In the genomic region with DNA sequence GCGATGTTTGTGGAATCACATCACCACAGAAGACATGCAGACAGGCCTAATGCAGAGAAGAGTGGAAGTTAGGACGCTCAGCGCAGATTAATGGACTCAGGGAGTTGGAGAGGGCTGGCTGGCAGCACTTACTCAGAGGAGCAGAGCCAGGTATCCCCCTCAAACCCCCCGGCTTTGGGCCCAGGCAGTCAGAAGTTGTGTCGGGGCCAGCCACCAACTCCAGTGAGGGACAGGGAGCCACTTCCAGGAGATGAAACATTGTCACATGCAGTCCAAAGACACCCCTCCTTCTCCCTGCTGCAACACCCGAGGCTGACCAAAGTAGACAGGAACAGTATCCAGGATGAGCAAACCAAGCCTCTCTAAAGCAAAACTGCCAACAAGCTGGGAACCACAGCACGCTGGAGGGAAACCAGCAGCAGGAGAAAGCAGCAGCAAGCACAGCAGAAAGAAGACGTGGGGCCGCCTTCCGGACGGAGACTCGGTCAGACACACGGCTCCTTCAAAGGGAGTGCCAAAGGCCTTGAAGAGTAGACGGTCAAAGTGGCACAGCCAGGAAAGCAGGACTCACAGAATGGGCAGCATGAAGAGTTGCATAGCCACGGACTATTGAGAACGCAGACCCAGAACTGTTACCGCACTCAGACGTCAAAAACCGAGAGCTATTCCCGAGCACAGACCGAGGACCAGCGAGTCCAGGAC, we compare ENCODE assay signal across 24 cellular contexts.
"Had no signal": no experiment of that assay in that cellular context is flagged by ENCODE, and none has a peak within 500 bp of the region (broad histone marks: within the 10 kb centered on the region; RNA-seq: fewer than 3 reads in every experiment).

No MANE protein-coding gene starts in this region.

- H3K9me3 ChIP-seq: gastrocnemius medialis, heart left ventricle, prostate gland, sigmoid colon, stomach, thyroid gland had no signal

- H3K4me3 ChIP-seq: dorsolateral prefrontal cortex, gastrocnemius medialis, heart left ventricle, hepatocyte, lung, prostate gland, sigmoid colon, stomach, thyroid gland had no signal

- H3K4me1 Mint-ChIP-seq: mesothelial cell of epicardium; nephron; stimulated activated effector memory CD8-positive, alpha-beta T cell treated with anti-CD3 and anti-CD28 coated beads, Interleukin-12 subunit alpha, Interleukin-12 subunit beta, amount 100 ng/mL, for 72 hours had no signal

- ATAC-seq: gastrocnemius medialis; heart left ventricle; left lobe of liver; naive thymus-derived CD4-positive, alpha-beta T cell; right cardiac atrium; stimulated activated effector memory CD8-positive, alpha-beta T cell treated with anti-CD3 and anti-CD28 coated beads, Interleukin-12 subunit alpha, Interleukin-12 subunit beta, amount 100 ng/mL, for 72 hours had no signal

- H3K36me3 ChIP-seq: gastrocnemius medialis, heart left ventricle, prostate gland, sigmoid colon, stomach, thyroid gland had no signal

- H3K4me1 ChIP-seq: gastrocnemius medialis, heart left ventricle, prostate gland, sigmoid colon, stomach, thyroid gland had no signal

- H3K36me3 Mint-ChIP-seq: mesothelial cell of epicardium; stimulated activated effector memory CD8-positive, alpha-beta T cell treated with anti-CD3 and anti-CD28 coated beads, Interleukin-12 subunit alpha, Interleukin-12 subunit beta, amount 100 ng/mL, for 72 hours had no signal

- H3K27ac Mint-ChIP-seq: mesothelial cell of epicardium; stimulated activated effector memory CD8-positive, alpha-beta T cell treated with anti-CD3 and anti-CD28 coated beads, Interleukin-12 subunit alpha, Interleukin-12 subunit beta, amount 100 ng/mL, for 72 hours had no signal

- H3K4me3 Mint-ChIP-seq: mesothelial cell of epicardium; naive thymus-derived CD4-positive, alpha-beta T cell; nephron; stimulated activated effector memory CD8-positive, alpha-beta T cell treated with anti-CD3 and anti-CD28 coated beads, Interleukin-12 subunit alpha, Interleukin-12 subunit beta, amount 100 ng/mL, for 72 hours had no signal

- H3K27ac ChIP-seq: dorsolateral prefrontal cortex, gastrocnemius medialis, heart left ventricle, hepatocyte, prostate gland, sigmoid colon, stomach, thyroid gland had no signal

- H3K27me3 Mint-ChIP-seq: naive thymus-derived CD4-positive, alpha-beta T cell had no signal

- H3K27me3 ChIP-seq: hepatocyte, thyroid gland had no signal

- H3K9me3 Mint-ChIP-seq: mesothelial cell of epicardium; naive thymus-derived CD4-positive, alpha-beta T cell; nephron; stimulated activated effector memory CD8-positive, alpha-beta T cell treated with anti-CD3 and anti-CD28 coated beads, Interleukin-12 subunit alpha, Interleukin-12 subunit beta, amount 100 ng/mL, for 72 hours had no signal

- DNase-seq: dorsolateral prefrontal cortex; effector CD4-positive, alpha-beta T cell; foreskin fibroblast; gastrocnemius medialis; heart left ventricle; kidney; mesenchymal stem cell; naive thymus-derived CD4-positive, alpha-beta T cell; nucleus accumbens; right cardiac atrium; sigmoid colon; stimulated activated CD4-positive, alpha-beta T cell treated with anti-CD3 and anti-CD28 coated beads, Interleukin-2, amount 100 ng/mL, for 24 hours; stimulated activated CD4-positive, alpha-beta T cell treated with anti-CD3 and anti-CD28 coated beads, Interleukin-4, amount 100 ng/mL, for 24 hours; stimulated activated naive CD4-positive, alpha-beta T cell treated with Interleukin-2 at 50 U/mL for 16 hours; stomach; thyroid gland; trophoblast cell had no signal
